Comparison of ENCODE assay signal across 16 cellular contexts in genomic region chr2:164109006-164109405, GRCh38.
DNase-seq lines count a peak whose midpoint lies in the region; ATAC-seq and TF ChIP-seq lines count a peak whose summit lies in the region.
"Had no signal": no experiment of that assay in that cellular context is flagged by ENCODE, and none has a peak within 500 bp of the region (broad histone marks: within the 10 kb centered on the region; RNA-seq: fewer than 3 reads in every experiment).

No MANE protein-coding gene starts in this region.

- no peak overlapping the region for H2AK5ac ChIP-seq in IMR-90 (ENCODE audit: low read depth, low read length)

- H3K4me3 Mint-ChIP-seq in chondrocyte (ENCODE audit: unreplicated experiment): no peak overlapping the region
- H3K4me3 Mint-ChIP-seq in neural progenitor cell: no peak overlapping the region
- H3K4me3 Mint-ChIP-seq in activated CD4-positive, alpha-beta T cell treated with anti-CD3 and anti-CD28 coated beads for 36 hours: no peak overlapping the region
- H3K4me3 Mint-ChIP-seq: B cell; CD4-positive, CD25-positive, alpha-beta regulatory T cell; CD8-positive, alpha-beta memory T cell; H9 had no signal

- H4K20me1 ChIP-seq in IMR-90 (ENCODE audit: insufficient read depth, low read length): no peaks in the 10 kb centered on the region
- no peaks in the 10 kb centered on the region for H4K20me1 ChIP-seq in neural progenitor cell (ENCODE audit: low read depth)
- H4K20me1 ChIP-seq: BLaER1 treated with 17β-estradiol and CSF1 and Interleukin-3, amounts not matched to agents 10 nM and 100 nM had no signal

- H3K9me1 ChIP-seq in IMR-90 (ENCODE audit: insufficient read depth, low read length): no peaks in the 10 kb centered on the region

- H2BK5ac ChIP-seq in IMR-90 (ENCODE audit: low read depth, low read length, poor library complexity, severe bottlenecking): no peak overlapping the region

- no peak overlapping the region for H3K23ac ChIP-seq in IMR-90 (ENCODE audit: low read depth, low read length)

- no peak overlapping the region for H3K14ac ChIP-seq in IMR-90 (replicated peaks; ENCODE audit: low read depth, low read length)

- H3K4ac ChIP-seq in IMR-90 (ENCODE audit: low read depth, low read length): no peak overlapping the region

- no peak for TF ChIP-seq RAD21 in IMR-90 (IDR thresholded peaks at IDR 0.05; ENCODE audit: low read length)

- H3K4me1 Mint-ChIP-seq in chondrocyte (ENCODE audit: low read depth): no peaks in the 10 kb centered on the region
- no peaks in the 10 kb centered on the region for H3K4me1 Mint-ChIP-seq in neural progenitor cell
- H3K4me1 Mint-ChIP-seq in activated CD4-positive, alpha-beta T cell treated with anti-CD3 and anti-CD28 coated beads for 36 hours: no peaks in the 10 kb centered on the region
- H3K4me1 Mint-ChIP-seq: B cell; CD4-positive, CD25-positive, alpha-beta regulatory T cell; CD8-positive, alpha-beta memory T cell had no signal

- no peaks in the 10 kb centered on the region for H3K4me1 ChIP-seq in IMR-90 (ENCODE audit: control insufficient read depth, insufficient read depth, low read length)
- H3K4me1 ChIP-seq in neural progenitor cell: peaks cover 10% of the 10 kb centered on the region
- H3K4me1 ChIP-seq: BLaER1 treated with 17β-estradiol and CSF1 and Interleukin-3, amounts not matched to agents 10 nM and 100 nM had no signal

- no peaks in the 10 kb centered on the region for H3K36me3 Mint-ChIP-seq in chondrocyte (ENCODE audit: low read depth)
- no peaks in the 10 kb centered on the region for H3K36me3 Mint-ChIP-seq in neural progenitor cell
- H3K36me3 Mint-ChIP-seq in activated CD4-positive, alpha-beta T cell treated with anti-CD3 and anti-CD28 coated beads for 36 hours (ENCODE audit: low read depth): no peaks in the 10 kb centered on the region
- H3K36me3 Mint-ChIP-seq: CD4-positive, CD25-positive, alpha-beta regulatory T cell; CD8-positive, alpha-beta memory T cell had no signal

- no peak overlapping the region for H4K5ac ChIP-seq in IMR-90 (ENCODE audit: low read depth, low read length)

- no peak overlapping the region for H3K56ac ChIP-seq in IMR-90 (ENCODE audit: extremely low read depth, insufficient read depth, low read length)

- DNase-seq in IMR-90 (no peak), chondrocyte (ENCODE audit: low spot score) (peak; percentile 62), neural progenitor cell (ENCODE audit: low spot score) (no peak), DMS53 (lab: John Stamatoyannopoulos, UW) (no peak)
- no peak for DNase-seq in activated CD4-positive, alpha-beta T cell treated with anti-CD3 and anti-CD28 coated beads for 36 hours
- DNase-seq: CD4-positive, CD25-positive, alpha-beta regulatory T cell; CD8-positive, alpha-beta memory T cell; COR-L47; DMS 273 treated with DMSO at 0.1 percent for 48 hours; GOT3; H9 had no signal

- no peak overlapping the region for H2BK20ac ChIP-seq in IMR-90 (ENCODE audit: low read depth, low read length)

- H3K9me3 Mint-ChIP-seq in chondrocyte (ENCODE audit: low read depth) (no peaks in the 10 kb centered on the region), neural progenitor cell (no peaks in the 10 kb centered on the region)
- no peaks in the 10 kb centered on the region for H3K9me3 Mint-ChIP-seq in activated CD4-positive, alpha-beta T cell treated with anti-CD3 and anti-CD28 coated beads for 36 hours (ENCODE audit: low read depth)

- no peak overlapping the region for H2AK9ac ChIP-seq in IMR-90 (replicated peaks; ENCODE audit: low read depth, low read length, poor library complexity)

- WGBS in IMR-90 (ENCODE audit: extremely low coverage in 2 of 2, insufficient read length in 1 of 2), 2 experiments: 94% methylated on average over 5 of the region's 14 CpGs; no CpG with 5 or more reads in 1 of the 2 experiments

- H3K79me2 ChIP-seq in neural progenitor cell (ENCODE audit: low read depth): no peaks in the 10 kb centered on the region

- H3K36me3 ChIP-seq in IMR-90 (ENCODE audit: control insufficient read depth, insufficient read depth, low read length) (no peaks in the 10 kb centered on the region), neural progenitor cell (no peaks in the 10 kb centered on the region)
- H3K36me3 ChIP-seq: BLaER1 treated with 17β-estradiol and CSF1 and Interleukin-3, amounts not matched to agents 10 nM and 100 nM had no signal

- H3K4me3 ChIP-seq in IMR-90 (ENCODE audit: insufficient read depth, low read depth, low read length) (no peak overlapping the region), neural progenitor cell (no peak overlapping the region)
- H3K4me3 ChIP-seq: BLaER1 treated with 17β-estradiol and CSF1 and Interleukin-3, amounts not matched to agents 10 nM and 100 nM; K562 had no signal

- no peak overlapping the region for H4K8ac ChIP-seq in IMR-90 (ENCODE audit: low read depth in 2 of 2, low read length in 2 of 2)

- BruUV-seq in IMR-90 (replicated peaks; lab: Mats Ljungman, UMichigan): no TSS peak

- POLR2A ChIA-PET in IMR-90 (lab: Charles Lee; ENCODE audit: unreplicated experiment): no interaction called here
- POLR2A ChIA-PET in activated CD4-positive, alpha-beta T cell treated with anti-CD3 and anti-CD28 coated beads for 36 hours (lab: Charles Lee): no interaction called here

- H3K9me3 ChIP-seq in IMR-90 (ENCODE audit: control insufficient read depth, insufficient read depth, low read length) (no peaks in the 10 kb centered on the region; the same call in 1 of the 2 replicates), neural progenitor cell (ENCODE audit: low read depth) (no peaks in the 10 kb centered on the region)
- H3K9me3 ChIP-seq: BLaER1 treated with 17β-estradiol and CSF1 and Interleukin-3, amounts not matched to agents 10 nM and 100 nM had no signal

- TF ChIP-seq CTCF in IMR-90 (conservative IDR thresholded peaks at IDR 0.05; ENCODE audit: low read depth, low read length) (no peak), chondrocyte (IDR thresholded peaks at IDR 0.05) (no peak), neural progenitor cell (IDR thresholded peaks at IDR 0.05) (no peak)

- H3K9ac ChIP-seq in IMR-90 (ENCODE audit: low read depth, low read length): no peak overlapping the region
- H3K9ac ChIP-seq in neural progenitor cell: no peak overlapping the region
- H3K9ac ChIP-seq: BLaER1 treated with 17β-estradiol and CSF1 and Interleukin-3, amounts not matched to agents 10 nM and 100 nM had no signal

- intact Hi-C loops in IMR-90 (cut with micrococcal nuclease): no loop called here
- intact Hi-C loops in activated CD4-positive, alpha-beta T cell treated with anti-CD3 and anti-CD28 coated beads for 36 hours (cut with DNase I, micrococcal nuclease): no loop called here

- CTCF ChIA-PET in IMR-90 (lab: Yijun Ruan, JAX): no interaction called here
- CTCF ChIA-PET in activated CD4-positive, alpha-beta T cell treated with anti-CD3 and anti-CD28 coated beads for 36 hours (lab: Charles Lee): no interaction called here

- TF ChIP-seq POLR2A in IMR-90 (IDR thresholded peaks at IDR 0.05; ENCODE audit: low read depth, low read length): no peak

- no peak overlapping the region for H3K27ac ChIP-seq in IMR-90 (ENCODE audit: insufficient read depth, low read length)
- H3K27ac ChIP-seq in neural progenitor cell: no peak overlapping the region
- H3K27ac ChIP-seq: BLaER1 treated with 17β-estradiol and CSF1 and Interleukin-3, amounts not matched to agents 10 nM and 100 nM; HL-60 had no signal

- in situ Hi-C loops in IMR-90 (cut with MboI; ENCODE audit: low sequenced_read_pairs): no loop called here

- H2AFZ ChIP-seq in IMR-90 (replicated peaks; ENCODE audit: low read length, poor library complexity) (peak overlapping the region; percentile 21), neural progenitor cell (replicated peaks) (peak overlapping the region; percentile 60)

- peaks cover 6% of the 10 kb centered on the region for H3F3A ChIP-seq in neural progenitor cell (ENCODE audit: low read depth)

- H2BK120ac ChIP-seq in IMR-90 (ENCODE audit: low read depth, low read length): no peak overlapping the region

- H3K18ac ChIP-seq in IMR-90 (ENCODE audit: low read depth, low read length): no peak overlapping the region

- H3K27me3 Mint-ChIP-seq in chondrocyte (ENCODE audit: low read depth): no peaks in the 10 kb centered on the region
- H3K27me3 Mint-ChIP-seq in neural progenitor cell (ENCODE audit: insufficient read depth, low read depth): no peaks in the 10 kb centered on the region
- H3K27me3 Mint-ChIP-seq in activated CD4-positive, alpha-beta T cell treated with anti-CD3 and anti-CD28 coated beads for 36 hours: no peaks in the 10 kb centered on the region
- H3K27me3 Mint-ChIP-seq: B cell; CD4-positive, CD25-positive, alpha-beta regulatory T cell; CD8-positive, alpha-beta memory T cell had no signal

- H3K27me3 ChIP-seq in IMR-90 (ENCODE audit: control insufficient read depth, insufficient read depth, low read length) (no peaks in the 10 kb centered on the region), neural progenitor cell (no peaks in the 10 kb centered on the region)
- H3K27me3 ChIP-seq: BLaER1 treated with 17β-estradiol and CSF1 and Interleukin-3, amounts not matched to agents 10 nM and 100 nM had no signal

- no peak overlapping the region for H2BK15ac ChIP-seq in IMR-90 (ENCODE audit: low read depth, low read length)

- dilution Hi-C loops in IMR-90 (cut with HindIII; ENCODE audit: low sequenced_read_pairs, unreplicated experiment): no loop called here

- no peak overlapping the region for H3K27ac Mint-ChIP-seq in chondrocyte (ENCODE audit: unreplicated experiment)
- no peak overlapping the region for H3K27ac Mint-ChIP-seq in neural progenitor cell
- no peak overlapping the region for H3K27ac Mint-ChIP-seq in activated CD4-positive, alpha-beta T cell treated with anti-CD3 and anti-CD28 coated beads for 36 hours
- H3K27ac Mint-ChIP-seq: B cell; CD4-positive, CD25-positive, alpha-beta regulatory T cell; CD8-positive, alpha-beta memory T cell; H9 had no signal

- H3K79me1 ChIP-seq in IMR-90 (ENCODE audit: low read depth in 1 of 2, low read length in 2 of 2): no peaks in the 10 kb centered on the region

- H3K4me2 ChIP-seq in IMR-90 (ENCODE audit: low read depth, low read length) (no peak overlapping the region), neural progenitor cell (no peak overlapping the region)
- H3K4me2 ChIP-seq: BLaER1 treated with 17β-estradiol and CSF1 and Interleukin-3, amounts not matched to agents 10 nM and 100 nM had no signal

- no peak overlapping the region for H4K91ac ChIP-seq in IMR-90 (ENCODE audit: insufficient read depth, low read depth, low read length)

- ATAC-seq in IMR-90 (ENCODE audit: low read depth) (no peak), HG03175 (IDR thresholded peaks at IDR 0.05; ENCODE audit: unreplicated experiment) (no peak)
- no peak for ATAC-seq in activated CD4-positive, alpha-beta T cell treated with anti-CD3 and anti-CD28 coated beads for 36 hours
- ATAC-seq: K562 had no signal

TF ChIP-seq in IMR-90, 13 proteins besides CTCF, POLR2A, EP300 and RAD21 (continues in another document):
- TF ChIP-seq USF2 (IDR thresholded peaks at IDR 0.05; ENCODE audit: low read depth, low read length): no peak
- no peak for TF ChIP-seq FOS (IDR thresholded peaks at IDR 0.05; ENCODE audit: low read depth, low read length)
